ENCODE assay signal across 2 cellular contexts in genomic region chr2:189659734-189660133, GRCh38.
TF ChIP-seq lines count a peak whose summit lies in the region.

No MANE protein-coding gene starts in this region.

TF ChIP-seq in SK-N-SH, 30 proteins besides CTCF, POLR2A, EP300 and RAD21 (continued from another document):
- no peak for TF ChIP-seq PBX3 (IDR thresholded peaks at IDR 0.05)
- no peak for TF ChIP-seq TAF1 (IDR thresholded peaks at IDR 0.05; ENCODE audit: borderline replicate concordance, low read depth, low read length)
- no peak for TF ChIP-seq GATA2 (CRISPR knock-in tag; IDR thresholded peaks at IDR 0.05)
- no peak for TF ChIP-seq FOXJ3 (CRISPR knock-in tag; IDR thresholded peaks at IDR 0.05)
- no peak for TF ChIP-seq YY1 (IDR thresholded peaks at IDR 0.05; ENCODE audit: low read depth)
- no peak for TF ChIP-seq RXRA (IDR thresholded peaks at IDR 0.05; ENCODE audit: borderline replicate concordance, low read depth)
- no peak for TF ChIP-seq POLR2AphosphoS5 (IDR thresholded peaks at IDR 0.05; ENCODE audit: low read depth, low read length)
- no peak for TF ChIP-seq GABPA (IDR thresholded peaks at IDR 0.05; ENCODE audit: low read depth)
- no peak for TF ChIP-seq MXI1 (IDR thresholded peaks at IDR 0.05; ENCODE audit: low read depth, low read length)
- TF ChIP-seq, protein P1, sequence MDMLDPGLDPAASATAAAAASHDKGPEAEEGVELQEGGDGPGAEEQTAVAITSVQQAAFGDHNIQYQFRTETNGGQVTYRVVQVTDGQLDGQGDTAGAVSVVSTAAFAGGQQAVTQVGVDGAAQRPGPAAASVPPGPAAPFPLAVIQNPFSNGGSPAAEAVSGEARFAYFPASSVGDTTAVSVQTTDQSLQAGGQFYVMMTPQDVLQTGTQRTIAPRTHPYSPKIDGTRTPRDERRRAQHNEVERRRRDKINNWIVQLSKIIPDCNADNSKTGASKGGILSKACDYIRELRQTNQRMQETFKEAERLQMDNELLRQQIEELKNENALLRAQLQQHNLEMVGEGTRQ (IDR thresholded peaks at IDR 0.05; ENCODE audit: borderline replicate concordance, low read depth, low read length): no peak
- no peak for TF ChIP-seq ZBTB33 (IDR thresholded peaks at IDR 0.05; ENCODE audit: borderline replicate concordance, low read depth)
- no peak for TF ChIP-seq TEAD4 (IDR thresholded peaks at IDR 0.05; ENCODE audit: borderline replicate concordance, insufficient read depth)
- TF ChIP-seq MAX (IDR thresholded peaks at IDR 0.05; ENCODE audit: low read depth): no peak
- no peak for TF ChIP-seq ELF1 (IDR thresholded peaks at IDR 0.05)
- no peak for TF ChIP-seq REST (IDR thresholded peaks at IDR 0.05; ENCODE audit: low read depth, low read length)
- no peak for TF ChIP-seq NRF1 (IDR thresholded peaks at IDR 0.05; ENCODE audit: low read depth, low read length)
- TF ChIP-seq EZH2phosphoT487 (IDR thresholded peaks at IDR 0.05; ENCODE audit: borderline replicate concordance, low read depth): no peak
- no peak for TF ChIP-seq CHD2 (IDR thresholded peaks at IDR 0.05; ENCODE audit: low read length, partially characterized antibody)
- no peak for TF ChIP-seq MEF2A (IDR thresholded peaks at IDR 0.05; ENCODE audit: borderline replicate concordance, low read depth)

TF ChIP-seq in SK-N-SH treated with all-trans-retinoic acid at 6 μM for 48 hours, 23 proteins besides CTCF, POLR2A, EP300 and RAD21 (continued from another document):
- TF ChIP-seq, protein P2, sequence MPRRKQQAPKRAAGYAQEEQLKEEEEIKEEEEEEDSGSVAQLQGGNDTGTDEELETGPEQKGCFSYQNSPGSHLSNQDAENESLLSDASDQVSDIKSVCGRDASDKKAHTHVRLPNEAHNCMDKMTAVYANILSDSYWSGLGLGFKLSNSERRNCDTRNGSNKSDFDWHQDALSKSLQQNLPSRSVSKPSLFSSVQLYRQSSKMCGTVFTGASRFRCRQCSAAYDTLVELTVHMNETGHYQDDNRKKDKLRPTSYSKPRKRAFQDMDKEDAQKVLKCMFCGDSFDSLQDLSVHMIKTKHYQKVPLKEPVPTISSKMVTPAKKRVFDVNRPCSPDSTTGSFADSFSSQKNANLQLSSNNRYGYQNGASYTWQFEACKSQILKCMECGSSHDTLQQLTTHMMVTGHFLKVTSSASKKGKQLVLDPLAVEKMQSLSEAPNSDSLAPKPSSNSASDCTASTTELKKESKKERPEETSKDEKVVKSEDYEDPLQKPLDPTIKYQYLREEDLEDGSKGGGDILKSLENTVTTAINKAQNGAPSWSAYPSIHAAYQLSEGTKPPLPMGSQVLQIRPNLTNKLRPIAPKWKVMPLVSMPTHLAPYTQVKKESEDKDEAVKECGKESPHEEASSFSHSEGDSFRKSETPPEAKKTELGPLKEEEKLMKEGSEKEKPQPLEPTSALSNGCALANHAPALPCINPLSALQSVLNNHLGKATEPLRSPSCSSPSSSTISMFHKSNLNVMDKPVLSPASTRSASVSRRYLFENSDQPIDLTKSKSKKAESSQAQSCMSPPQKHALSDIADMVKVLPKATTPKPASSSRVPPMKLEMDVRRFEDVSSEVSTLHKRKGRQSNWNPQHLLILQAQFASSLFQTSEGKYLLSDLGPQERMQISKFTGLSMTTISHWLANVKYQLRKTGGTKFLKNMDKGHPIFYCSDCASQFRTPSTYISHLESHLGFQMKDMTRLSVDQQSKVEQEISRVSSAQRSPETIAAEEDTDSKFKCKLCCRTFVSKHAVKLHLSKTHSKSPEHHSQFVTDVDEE (CRISPR knock-in tag; IDR thresholded peaks at IDR 0.05): no peak
- no peak for TF ChIP-seq ZFP3 (CRISPR knock-in tag; IDR thresholded peaks at IDR 0.05)
- TF ChIP-seq RARB (CRISPR knock-in tag; IDR thresholded peaks at IDR 0.05): no peak
- no peak for TF ChIP-seq ISL1 (CRISPR knock-in tag; IDR thresholded peaks at IDR 0.05)
- TF ChIP-seq OSR1 (CRISPR knock-in tag; IDR thresholded peaks at IDR 0.05): no peak
- TF ChIP-seq ZNF70 (CRISPR knock-in tag; IDR thresholded peaks at IDR 0.05): no peak
